Comparison of ENCODE assay signal across 8 cellular contexts in the genomic region with DNA sequence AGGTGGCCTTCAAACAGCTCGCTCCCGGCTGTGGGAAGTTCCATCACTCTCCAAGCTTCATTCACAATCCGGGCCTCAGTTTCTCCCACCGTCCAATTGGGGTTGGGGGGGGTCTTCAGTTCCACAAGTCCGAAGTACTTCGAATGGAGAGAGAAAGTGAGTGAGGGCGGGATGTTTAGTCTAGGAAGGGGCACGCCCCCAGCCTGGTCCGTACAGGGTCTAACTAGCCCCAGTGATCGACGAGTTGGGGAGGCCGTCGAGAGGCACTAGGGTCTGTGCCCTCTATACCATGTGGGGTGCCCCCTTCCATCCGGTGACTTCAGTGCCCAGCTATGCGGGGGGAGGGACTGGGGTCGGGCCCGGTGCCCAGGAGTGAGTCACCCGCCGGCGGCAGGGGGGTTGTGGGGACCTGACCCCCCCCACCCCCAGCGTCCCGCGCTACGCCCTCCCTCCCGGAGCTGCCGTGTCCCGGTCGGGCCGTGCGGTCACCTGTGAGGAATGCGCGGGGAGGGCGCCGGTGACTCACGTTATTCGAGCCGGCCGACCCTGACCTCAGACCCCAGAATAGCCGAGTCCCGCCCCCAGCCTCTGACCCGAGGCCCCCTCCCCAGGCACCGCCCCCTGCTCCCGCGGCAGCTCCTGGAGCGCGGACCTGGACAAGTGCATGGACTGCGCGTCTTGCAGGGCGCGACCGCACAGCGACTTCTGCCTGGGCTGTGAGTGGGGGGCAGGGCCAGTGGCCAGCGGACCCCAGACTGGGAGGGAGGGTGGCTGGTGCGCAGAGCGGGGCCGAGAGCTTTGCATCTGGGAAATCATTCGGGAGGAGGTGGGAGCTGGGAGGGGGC. TPM values are rescaled to one million over a fixed set of nuclear protein-coding genes. Genes with fewer than 3 reads are reported as not detected.
DNase-seq lines count a peak whose midpoint lies in the region; ATAC-seq and TF ChIP-seq lines count a peak whose summit lies in the region.

No MANE protein-coding gene starts in this region.

- peak overlapping the region; percentile 85 to 96 (median 87) for H3K27ac Mint-ChIP-seq in nephron

- H3K27me3 Mint-ChIP-seq in nephron (ENCODE audit: low read depth): peaks cover 34% of the 10 kb centered on the region

- no peaks in the 10 kb centered on the region for H3K79me2 ChIP-seq in OCI-LY1 (ENCODE audit: insufficient read depth, low read length)

- H2AFZ ChIP-seq in OCI-LY1 (ENCODE audit: low read length): no peak overlapping the region

- H3F3A ChIP-seq in OCI-LY1 (ENCODE audit: insufficient read depth, low read length): no peaks in the 10 kb centered on the region

- intact Hi-C loops in tibial artery (cut with DNase I; ENCODE audit: low total_unique reads): no loop called here

- H3K9me3 ChIP-seq in OCI-LY1 (ENCODE audit: low read length): no peaks in the 10 kb centered on the region
- no peaks in the 10 kb centered on the region for H3K9me3 ChIP-seq in tibial artery

- H3K4me1 ChIP-seq in OCI-LY1 (ENCODE audit: insufficient read depth, low read length, severe bottlenecking): peaks cover 44% of the 10 kb centered on the region
- H3K4me1 ChIP-seq in tibial artery: peaks cover 0 to 58% (median 40%) of the 10 kb centered on the region in 4 donors

- peaks cover 4% of the 10 kb centered on the region; the same call in 1 of the 2 replicates for H3K27me3 ChIP-seq in OCI-LY1 (ENCODE audit: insufficient read depth, low read length)
- H3K27me3 ChIP-seq in tibial artery: peaks cover 0 to 24% of the 10 kb centered on the region in 2 donors

- DNase-seq in GM12864 (ENCODE audit: low read depth): no peak
- DNase-seq in activated effector memory CD4-positive, alpha-beta T cell treated with Interleukin-2 at 50 U/mL for 16 hours: peak; percentile 65
- peak; percentile 81 for DNase-seq in fibroblast of the aortic adventitia (ENCODE audit: low read depth)
- DNase-seq in tibial artery: peak; percentile 63 to 92
- DNase-seq in GM19240 (ENCODE audit: insufficient read length, low spot score): no peak

- H3K9me3 Mint-ChIP-seq in nephron: no peaks in the 10 kb centered on the region

- no peak for TF ChIP-seq CTCF in GM12864 (IDR thresholded peaks at IDR 0.05; ENCODE audit: low read depth, low read length, missing control alignments)
- TF ChIP-seq CTCF in OCI-LY1 (IDR thresholded peaks at IDR 0.05; ENCODE audit: low read length): no peak
- no peak for TF ChIP-seq CTCF in fibroblast of the aortic adventitia (IDR thresholded peaks at IDR 0.05; ENCODE audit: insufficient read depth, low read length)
- no peak for TF ChIP-seq CTCF in nephron (IDR thresholded peaks at IDR 0.05; ENCODE audit: unreplicated experiment in 3 of 3)
- TF ChIP-seq CTCF in tibial artery (IDR thresholded peaks at IDR 0.05): peak in 1 of 2 experiments; percentile 3

- peaks cover 33% of the 10 kb centered on the region for H3K4me1 Mint-ChIP-seq in nephron

- H3K4me3 ChIP-seq in GM12864 (ENCODE audit: low read depth, low read length) (peak overlapping the region; percentile 68), OCI-LY1 (ENCODE audit: low read depth, low read length, poor library complexity, severe bottlenecking) (peak overlapping the region; percentile 67), fibroblast of the aortic adventitia (ENCODE audit: low read depth, low read length) (peak overlapping the region; percentile 92), tibial artery (peak overlapping the region; percentile 73 to 88)

- no peaks in the 10 kb centered on the region for H4K20me1 ChIP-seq in OCI-LY1 (ENCODE audit: insufficient read depth, low read length)

- no peaks in the 10 kb centered on the region for H3K9me2 ChIP-seq in OCI-LY1 (ENCODE audit: low read depth, low read length)

- H3K9ac ChIP-seq in OCI-LY1 (ENCODE audit: low read length): peak overlapping the region; percentile 60

- no peak for ATAC-seq in HG03097 (IDR thresholded peaks at IDR 0.05; ENCODE audit: low FRiP score, unreplicated experiment)

- peak overlapping the region; percentile 97 for H3K4me2 ChIP-seq in OCI-LY1 (ENCODE audit: low read length)

- H3K36me3 Mint-ChIP-seq in nephron (ENCODE audit: low read depth): peaks cover 4% of the 10 kb centered on the region

- H3K4me3 Mint-ChIP-seq in nephron: peak overlapping the region; percentile 90 to 92 (median 92)

- H3K36me3 ChIP-seq in OCI-LY1 (ENCODE audit: insufficient read depth, low read length): no peaks in the 10 kb centered on the region
- peaks cover 0 to 5% (median 2%) of the 10 kb centered on the region in 3 donors for H3K36me3 ChIP-seq in tibial artery

- H3K27ac ChIP-seq in OCI-LY1 (ENCODE audit: low read depth, low read length, poor library complexity, severe bottlenecking) (no peak overlapping the region), tibial artery (peak overlapping the region; percentile 95 to 96)

RNA-seq across cellular contexts. Expression of a gene that starts 0.7 kb away (rescaled TPM):
- 26.7 and 124 TPM in 2 replicates for total RNA-seq in fibroblast of the aortic adventitia (ENCODE audit: low replicate concordance)

RNA-seq across cellular contexts. Expression of a gene that starts 2.8 kb away (rescaled TPM):
- total RNA-seq in fibroblast of the aortic adventitia (ENCODE audit: low replicate concordance): 1.1 TPM in 1 of 2 replicates, not detected in the other

RNA-seq across cellular contexts. Expression of a gene that starts 2.9 kb away (rescaled TPM):
- total RNA-seq in fibroblast of the aortic adventitia (ENCODE audit: low replicate concordance): 40.6 and 45.6 TPM in 2 replicates

RNA-seq across cellular contexts. Expression of a gene that starts 3.0 kb away (rescaled TPM):
- total RNA-seq in fibroblast of the aortic adventitia (ENCODE audit: low replicate concordance): 16.3 and 30.2 TPM in 2 replicates

RNA-seq across cellular contexts. Expression of a gene that starts 8.1 kb away (rescaled TPM):
- not detected in 2 replicates for total RNA-seq in fibroblast of the aortic adventitia (ENCODE audit: low replicate concordance)

Comparison
In these comparisons a context has a peak if more than half of its experiments do, and no peak if none do; other contexts are left out.
1. DNase-seq: peak in activated effector memory CD4-positive, alpha-beta T cell treated with Interleukin-2 at 50 U/mL for 16 hours (single experiment), fibroblast of the aortic adventitia (single experiment) and tibial artery (2 of 2); none in GM12864 (single experiment) and GM19240 (single experiment).
2. Peak in every context shown above with its lines, with median percentiles within 50 percentile points of each other: H3K4me3 ChIP-seq.